1 cellular context compared by ENCODE assay signal in the genomic region with DNA sequence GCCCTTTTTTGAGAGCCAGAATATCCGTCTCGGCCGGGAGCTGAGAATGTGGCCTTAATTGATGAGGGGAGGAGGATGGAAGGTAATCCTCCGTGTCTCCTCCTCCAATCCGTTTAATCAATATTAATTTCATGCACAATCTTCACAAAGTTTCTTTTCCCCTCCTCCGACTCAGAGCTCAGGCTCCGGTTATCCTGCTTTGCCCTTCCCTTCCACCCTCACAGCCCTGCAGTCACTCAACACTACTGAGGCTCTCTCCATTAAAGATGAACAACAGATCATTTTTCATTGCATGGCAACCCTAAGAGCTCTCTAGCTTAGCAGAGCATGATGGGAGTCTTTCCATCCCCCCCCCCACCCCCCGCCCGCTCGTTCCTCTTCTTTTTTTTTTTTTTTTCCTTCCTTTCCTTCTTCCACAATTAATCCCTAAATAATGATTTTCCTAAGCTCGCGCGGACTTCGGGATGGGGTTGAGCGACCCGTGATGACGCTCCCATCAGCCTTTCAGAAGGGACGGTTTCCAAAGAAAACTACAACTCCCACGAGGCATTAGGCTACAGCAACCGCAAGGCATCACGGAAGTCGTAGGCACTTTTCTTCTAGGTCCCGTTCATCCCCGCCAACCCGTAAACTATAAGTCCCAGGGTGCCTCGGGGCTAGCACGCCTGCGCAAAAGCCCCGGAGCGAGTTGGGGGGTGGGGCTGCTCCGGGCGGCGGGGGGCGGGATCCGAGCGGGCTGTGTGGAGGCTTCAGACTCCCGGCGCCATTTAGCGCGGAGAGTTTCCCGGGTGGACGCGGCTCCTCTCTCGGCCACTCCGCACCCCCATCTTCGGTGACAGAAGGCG.
TF ChIP-seq lines count a peak whose summit lies in the region.

Gene WNK1 (plus strand): TSS at position 752 of the 845 bp plus-strand sequence. CDS start 987 bp downstream, outside the sequence.

TF ChIP-seq in HCT116, 20 proteins besides CTCF, POLR2A, EP300 and RAD21 (continued from another document):
- TF ChIP-seq, protein P1, sequence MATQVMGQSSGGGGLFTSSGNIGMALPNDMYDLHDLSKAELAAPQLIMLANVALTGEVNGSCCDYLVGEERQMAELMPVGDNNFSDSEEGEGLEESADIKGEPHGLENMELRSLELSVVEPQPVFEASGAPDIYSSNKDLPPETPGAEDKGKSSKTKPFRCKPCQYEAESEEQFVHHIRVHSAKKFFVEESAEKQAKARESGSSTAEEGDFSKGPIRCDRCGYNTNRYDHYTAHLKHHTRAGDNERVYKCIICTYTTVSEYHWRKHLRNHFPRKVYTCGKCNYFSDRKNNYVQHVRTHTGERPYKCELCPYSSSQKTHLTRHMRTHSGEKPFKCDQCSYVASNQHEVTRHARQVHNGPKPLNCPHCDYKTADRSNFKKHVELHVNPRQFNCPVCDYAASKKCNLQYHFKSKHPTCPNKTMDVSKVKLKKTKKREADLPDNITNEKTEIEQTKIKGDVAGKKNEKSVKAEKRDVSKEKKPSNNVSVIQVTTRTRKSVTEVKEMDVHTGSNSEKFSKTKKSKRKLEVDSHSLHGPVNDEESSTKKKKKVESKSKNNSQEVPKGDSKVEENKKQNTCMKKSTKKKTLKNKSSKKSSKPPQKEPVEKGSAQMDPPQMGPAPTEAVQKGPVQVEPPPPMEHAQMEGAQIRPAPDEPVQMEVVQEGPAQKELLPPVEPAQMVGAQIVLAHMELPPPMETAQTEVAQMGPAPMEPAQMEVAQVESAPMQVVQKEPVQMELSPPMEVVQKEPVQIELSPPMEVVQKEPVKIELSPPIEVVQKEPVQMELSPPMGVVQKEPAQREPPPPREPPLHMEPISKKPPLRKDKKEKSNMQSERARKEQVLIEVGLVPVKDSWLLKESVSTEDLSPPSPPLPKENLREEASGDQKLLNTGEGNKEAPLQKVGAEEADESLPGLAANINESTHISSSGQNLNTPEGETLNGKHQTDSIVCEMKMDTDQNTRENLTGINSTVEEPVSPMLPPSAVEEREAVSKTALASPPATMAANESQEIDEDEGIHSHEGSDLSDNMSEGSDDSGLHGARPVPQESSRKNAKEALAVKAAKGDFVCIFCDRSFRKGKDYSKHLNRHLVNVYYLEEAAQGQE (IDR thresholded peaks at IDR 0.05; ENCODE audit: low read depth), result no peak
- TF ChIP-seq SRF (IDR thresholded peaks at IDR 0.05; ENCODE audit: low read depth) (no peak), ELF1 (IDR thresholded peaks at IDR 0.05; ENCODE audit: borderline replicate concordance, low read depth) (peak; percentile 71; the same call in 1 of the 2 replicates), JUND (IDR thresholded peaks at IDR 0.05) (no peak), ZFX (IDR thresholded peaks at IDR 0.05) (no peak), CEBPB (IDR thresholded peaks at IDR 0.05; ENCODE audit: low read depth) (no peak), ZNF274 (IDR thresholded peaks at IDR 0.05; ENCODE audit: low read depth, low read length) (no peak), TCF7L2 (IDR thresholded peaks at IDR 0.05; ENCODE audit: borderline replicate concordance, extremely low read depth, insufficient read depth, insufficient read length) (no peak), POLR2AphosphoS5 (IDR thresholded peaks at IDR 0.05; ENCODE audit: low read depth, low read length) (peak; percentile 96), YY1 (IDR thresholded peaks at IDR 0.05; ENCODE audit: extremely low read depth, insufficient replicate concordance, low read depth, low read length) (peak; percentile 68), SP1 (IDR thresholded peaks at IDR 0.05; ENCODE audit: low read depth) (peak; percentile 65)
- TF ChIP-seq, protein P2, sequence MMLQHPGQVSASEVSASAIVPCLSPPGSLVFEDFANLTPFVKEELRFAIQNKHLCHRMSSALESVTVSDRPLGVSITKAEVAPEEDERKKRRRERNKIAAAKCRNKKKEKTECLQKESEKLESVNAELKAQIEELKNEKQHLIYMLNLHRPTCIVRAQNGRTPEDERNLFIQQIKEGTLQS (IDR thresholded peaks at IDR 0.05), result no peak
- TF ChIP-seq, protein P3, sequence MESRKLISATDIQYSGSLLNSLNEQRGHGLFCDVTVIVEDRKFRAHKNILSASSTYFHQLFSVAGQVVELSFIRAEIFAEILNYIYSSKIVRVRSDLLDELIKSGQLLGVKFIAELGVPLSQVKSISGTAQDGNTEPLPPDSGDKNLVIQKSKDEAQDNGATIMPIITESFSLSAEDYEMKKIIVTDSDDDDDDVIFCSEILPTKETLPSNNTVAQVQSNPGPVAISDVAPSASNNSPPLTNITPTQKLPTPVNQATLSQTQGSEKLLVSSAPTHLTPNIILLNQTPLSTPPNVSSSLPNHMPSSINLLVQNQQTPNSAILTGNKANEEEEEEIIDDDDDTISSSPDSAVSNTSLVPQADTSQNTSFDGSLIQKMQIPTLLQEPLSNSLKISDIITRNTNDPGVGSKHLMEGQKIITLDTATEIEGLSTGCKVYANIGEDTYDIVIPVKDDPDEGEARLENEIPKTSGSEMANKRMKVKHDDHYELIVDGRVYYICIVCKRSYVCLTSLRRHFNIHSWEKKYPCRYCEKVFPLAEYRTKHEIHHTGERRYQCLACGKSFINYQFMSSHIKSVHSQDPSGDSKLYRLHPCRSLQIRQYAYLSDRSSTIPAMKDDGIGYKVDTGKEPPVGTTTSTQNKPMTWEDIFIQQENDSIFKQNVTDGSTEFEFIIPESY (IDR thresholded peaks at IDR 0.05; ENCODE audit: extremely low read depth, insufficient replicate concordance, low read length), result no peak
- TF ChIP-seq, protein P4, sequence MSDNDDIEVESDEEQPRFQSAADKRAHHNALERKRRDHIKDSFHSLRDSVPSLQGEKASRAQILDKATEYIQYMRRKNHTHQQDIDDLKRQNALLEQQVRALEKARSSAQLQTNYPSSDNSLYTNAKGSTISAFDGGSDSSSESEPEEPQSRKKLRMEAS (IDR thresholded peaks at IDR 0.05), result peak; percentile 11; the same call in 1 of the 2 replicates
